ENCODE assay signal across 12 cellular contexts in the genomic region with DNA sequence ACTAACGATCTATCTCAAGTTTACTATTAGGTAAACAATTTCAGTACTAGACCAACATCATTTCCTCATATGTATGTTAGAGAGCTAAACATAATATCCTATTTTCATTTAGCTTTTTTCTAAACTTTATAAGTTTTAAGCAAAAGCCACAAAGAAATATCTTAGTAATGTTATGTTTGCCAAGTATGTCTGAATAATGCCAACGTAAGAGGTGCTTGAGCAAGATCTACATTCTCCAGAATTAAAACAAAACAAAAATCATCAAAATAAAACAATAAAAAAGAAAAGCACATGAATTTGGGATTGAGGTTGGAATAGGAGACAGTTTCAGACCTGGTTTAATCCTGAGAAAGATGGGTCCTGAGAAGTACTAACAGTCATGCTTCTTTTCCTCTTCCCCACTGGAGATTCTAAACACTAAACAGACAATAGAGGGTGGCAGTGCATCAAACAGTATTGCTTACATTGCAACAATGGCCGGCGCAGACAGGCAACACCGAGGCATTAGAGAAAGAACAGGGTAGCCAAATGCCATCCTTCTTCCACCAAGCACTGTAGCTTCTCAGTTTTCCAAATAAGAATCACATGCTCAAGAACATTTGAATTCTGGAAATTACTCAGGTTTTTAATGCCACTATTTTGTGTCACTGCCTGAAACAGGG. TPM values are rescaled to one million over a fixed set of nuclear protein-coding genes. Genes with fewer than 3 reads are reported as not detected.
A peak's percentile ranks its signal among the peaks of the same experiment; 100 is the strongest.
DNase-seq lines count a peak whose midpoint lies in the region; ATAC-seq, FAIRE-seq and TF ChIP-seq lines count a peak whose summit lies in the region.
"Had no signal": no experiment of that assay in that cellular context is flagged by ENCODE, and none has a peak within 500 bp of the region (broad histone marks: within the 10 kb centered on the region; RNA-seq: fewer than 3 reads in every experiment).

No MANE protein-coding gene starts in this region.

- WGBS in adrenal gland, 4 donors: 33 to 39% (median 37%) methylated on average over 5 of the region's 5 CpGs
- 32 to 52% methylated on average over 5 of the region's 5 CpGs for WGBS in heart right ventricle, 2 donors

- peak overlapping the region; percentile 26 for H3K27ac Mint-ChIP-seq in progenitor cell of endocrine pancreas

- DNase-seq in GM04503 (ENCODE audit: low read depth) (peak; percentile 28), adrenal gland (no peak), heart right ventricle (no peak), progenitor cell of endocrine pancreas (ENCODE audit: low spot score, unreplicated experiment) (no peak), GM12891 (ENCODE audit: insufficient read length, low spot score) (no peak), H7 (no peak), SHP77 treated with DMSO at 0.1 percent for 48 hours (lab: John Stamatoyannopoulos, UW) (no peak)
- DNase-seq: GDM1, NCI-H526 treated with DMSO at 0.1 percent for 48 hours had no signal

- H3K36me3 Mint-ChIP-seq in progenitor cell of endocrine pancreas (ENCODE audit: insufficient read depth): peaks cover 15% of the 10 kb centered on the region

- H3K4me1 Mint-ChIP-seq in progenitor cell of endocrine pancreas (ENCODE audit: low read depth): peaks cover 31% of the 10 kb centered on the region

- no peak for TF ChIP-seq POLR2A in adrenal gland (IDR thresholded peaks at IDR 0.05)
- no peak for TF ChIP-seq POLR2A in GM12891 (IDR thresholded peaks at IDR 0.05; ENCODE audit: low read depth, low read length)

- intact Hi-C loops in adrenal gland (cut with DNase I) (no loop called here), heart right ventricle (cut with DNase I) (loop anchor here in 2 of 10 donors (5.0 kb wide), 1 partner anchor 35 kb away; a partner anchor contains a TSS)

- no peak overlapping the region for H3K4me3 Mint-ChIP-seq in progenitor cell of endocrine pancreas (ENCODE audit: low read depth)

- ATAC-seq in heart right ventricle (peak in 7 of 8 donors; percentile 38 to 73 (median 60)), GM21825 (IDR thresholded peaks at IDR 0.05; ENCODE audit: unreplicated experiment) (no peak)

- H3K9me3 ChIP-seq in adrenal gland (replicated peaks in 1 of 3) (no peaks in the 10 kb centered on the region), heart right ventricle (no peaks in the 10 kb centered on the region)

- TF ChIP-seq CTCF in adrenal gland (IDR thresholded peaks at IDR 0.05) (no peak), heart right ventricle (IDR thresholded peaks at IDR 0.05) (peak in 4 of 9 donors; percentile 11 to 43 (median 32)), progenitor cell of endocrine pancreas (IDR thresholded peaks at IDR 0.05; ENCODE audit: unreplicated experiment) (no peak)

- no peaks in the 10 kb centered on the region for H3K27me3 Mint-ChIP-seq in progenitor cell of endocrine pancreas

- H3K27ac ChIP-seq in adrenal gland (peak overlapping the region in 4 of 5 donors; percentile 19 to 53 (median 42)), heart right ventricle (peak overlapping the region in 5 of 10 donors; percentile 2 to 54 (median 21))
- H3K27ac ChIP-seq: HL-60 had no signal

- no peaks in the 10 kb centered on the region for H3K9me3 Mint-ChIP-seq in progenitor cell of endocrine pancreas (ENCODE audit: low read depth)

- H3K36me3 ChIP-seq in adrenal gland (replicated peaks in 1 of 2) (peaks cover 0 to 3% of the 10 kb centered on the region in 2 donors), heart right ventricle (peaks cover 0 to 79% (median 4%) of the 10 kb centered on the region in 9 donors), H7 (replicated peaks; ENCODE audit: control insufficient read depth, insufficient read depth, low read length) (peaks cover 6% of the 10 kb centered on the region)

- H3K27me3 ChIP-seq in adrenal gland: no peaks in the 10 kb centered on the region
- no peaks in the 10 kb centered on the region for H3K27me3 ChIP-seq in heart right ventricle
- no peaks in the 10 kb centered on the region for H3K27me3 ChIP-seq in H7 (ENCODE audit: control insufficient read depth, insufficient read depth, low read length)

- H3K4me3 ChIP-seq in adrenal gland (no peak overlapping the region), heart right ventricle (peak overlapping the region in 2 of 10 donors; percentile 5 to 18), H7 (ENCODE audit: insufficient read depth, low read depth, low read length) (no peak overlapping the region)
- H3K4me3 ChIP-seq: lung had no signal

- no peak for FAIRE-seq in GM12891 (lab: Jason Lieb, UNC)

- peaks cover 25 to 85% of the 10 kb centered on the region in 2 donors for H3K4me1 ChIP-seq in adrenal gland (replicated peaks in 1 of 2)
- H3K4me1 ChIP-seq in heart right ventricle: peaks cover 0 to 100% (median 94%) of the 10 kb centered on the region in 9 donors

TF ChIP-seq in GM12891, 5 proteins besides CTCF, POLR2A, EP300 and RAD21:
- TF ChIP-seq PAX5 (IDR thresholded peaks at IDR 0.05; ENCODE audit: insufficient read depth, low read length, severe bottlenecking) (no peak), TAF1 (IDR thresholded peaks at IDR 0.05; ENCODE audit: low read depth, low read length) (no peak), POLR2AphosphoS5 (IDR thresholded peaks at IDR 0.05; ENCODE audit: low read depth, low read length) (no peak), POU2F2 (IDR thresholded peaks at IDR 0.05; ENCODE audit: low read depth, low read length) (no peak), SPI1 (IDR thresholded peaks at IDR 0.05; ENCODE audit: low read depth, low read length) (no peak)

RNA-seq across cellular contexts. Expression of a gene that starts 33.6 kb away (rescaled TPM):
- total RNA-seq in adrenal gland (100 to 1,000 TPM; 165 to 301 (median 225) TPM), heart right ventricle (100 to 1,000 TPM; 174 to 363 (median 224) TPM), progenitor cell of endocrine pancreas (213 and 219 TPM in 2 replicates)
- polyA plus RNA-seq in adrenal gland (100 to 1,000 TPM in 1 of 3 donors, 10 to 100 TPM in 2; 51.0 to 234 (median 64.4) TPM), heart right ventricle (10 to 100 TPM; 47.9 to 76.0 TPM)
- polyA plus RNA-seq in GM12891 (2012; ENCODE audit: low read depth, missing spikeins): 64.7 TPM
- total RNA-seq in H7 (2014; rRNA removed; shearing (Covaris generic)): 220 and 262 TPM in 2 replicates
